ENCODE assay signal across 8 cellular contexts in genomic region chr11:12800032-12800671, GRCh38.
A peak's percentile ranks its signal among the peaks of the same experiment; 100 is the strongest.
DNase-seq lines count a peak whose midpoint lies in the region; ATAC-seq and TF ChIP-seq lines count a peak whose summit lies in the region.

No MANE protein-coding gene starts in this region.

- H3K4me3 Mint-ChIP-seq in T-cell (no peak overlapping the region), T-helper 17 cell (no peak overlapping the region)

- no peaks in the 10 kb centered on the region for H3K4me1 Mint-ChIP-seq in T-cell
- H3K4me1 Mint-ChIP-seq in T-helper 17 cell: no peaks in the 10 kb centered on the region

- CTCF ChIA-PET in HEK293T (lab: Yijun Ruan, JAX): interaction anchor here (0.7 to 0.8 kb wide), 2 partner anchors 74 to 88 kb away, joined by 3 to 4 read pairs; no protein-coding TSS in a partner anchor
- CTCF ChIA-PET in PC-9 (lab: Charles Lee): no interaction called here
- CTCF ChIA-PET in T-cell (lab: Charles Lee): no interaction called here

- in situ Hi-C loops in gastrocnemius medialis (cut with MboI; ENCODE audit: low sequenced_read_pairs in 4 of 4): loop anchor here in 3 of 4 donors (10.0 to 25.0 kb wide), 2 partner anchors 95 to 113 kb away; no protein-coding TSS in a partner anchor

- peak overlapping the region; percentile 68 for H3K4me2 ChIP-seq in PC-9

- H3K36me3 Mint-ChIP-seq in T-cell: no peaks in the 10 kb centered on the region
- H3K36me3 Mint-ChIP-seq in T-helper 17 cell (ENCODE audit: low read depth): no peaks in the 10 kb centered on the region

- no peak overlapping the region for H3K27ac Mint-ChIP-seq in T-cell
- no peak overlapping the region for H3K27ac Mint-ChIP-seq in T-helper 17 cell

- TF ChIP-seq CTCF in PC-9 (conservative IDR thresholded peaks at IDR 0.05): no peak
- TF ChIP-seq CTCF in cardiac muscle cell (IDR thresholded peaks at IDR 0.05; ENCODE audit: low read depth, low read length): no peak
- no peak for TF ChIP-seq CTCF in gastrocnemius medialis (IDR thresholded peaks at IDR 0.05 in 4 of 5, conservative IDR thresholded peaks at IDR 0.05 in 1 of 5)

- H3K4me1 ChIP-seq in PC-9 (replicated peaks; ENCODE audit: insufficient read depth) (peaks cover 73% of the 10 kb centered on the region), cardiac muscle cell (ENCODE audit: low read depth) (peaks cover 53% of the 10 kb centered on the region), gastrocnemius medialis (peaks cover 62 to 68% of the 10 kb centered on the region in 2 donors)

- no peaks in the 10 kb centered on the region for H4K20me1 ChIP-seq in PC-9 (ENCODE audit: insufficient read depth)

- intact Hi-C loops in PC-9 (cut with micrococcal nuclease; ENCODE audit: unreplicated experiment): loop anchor here (5.0 to 10.0 kb wide), 2 partner anchors 45 to 118 kb away; no protein-coding TSS in a partner anchor
- intact Hi-C loops in gastrocnemius medialis (cut with DNase I; ENCODE audit: low total_unique reads): no loop called here

- BruUV-seq in PC-9 (replicated peaks; lab: Mats Ljungman, UMichigan): TSS peak; percentile 9

- peaks cover 77% of the 10 kb centered on the region for H3K79me2 ChIP-seq in PC-9 (ENCODE audit: low read depth)

- DNase-seq in HEK293T (ENCODE audit: extremely low spot score) (peak; percentile 36), PC-9 (peak; percentile 55 to 94), cardiac muscle cell (ENCODE audit: low read depth in 1 of 2, low spot score in 1 of 2) (peak; percentile 53 to 72), gastrocnemius medialis (no peak), T-cell (no peak), T-helper 17 cell (no peak)
- DNase-seq in stimulated activated CD4-positive, alpha-beta T cell treated with anti-CD3 and anti-CD28 coated beads, Interleukin-4, amount 100 ng/mL, for 4 hours: no peak
- no peak for DNase-seq in stimulated activated CD4-positive, alpha-beta T cell treated with anti-CD3 and anti-CD28 coated beads, Interleukin-1b, Interleukin-23, amount 100 ng/mL, for 48 hours

- POLR2A ChIA-PET in HEK293T (lab: Yijun Ruan, JAX): no interaction called here
- POLR2A ChIA-PET in PC-9 (lab: Charles Lee; ENCODE audit: unreplicated experiment): interaction anchor here (0.6 to 1.7 kb wide), 6 partner anchors 13 to 977 kb away, joined by 3 to 10 read pairs (median 4); no protein-coding TSS in a partner anchor
- POLR2A ChIA-PET in T-cell (lab: Charles Lee): no interaction called here

- 0 out of 2 replicates have a peak, but pooled peaks cover 2% of the 10 kb centered on the region for H3K36me3 ChIP-seq in PC-9 (ENCODE audit: low read depth)
- H3K36me3 ChIP-seq in cardiac muscle cell: no peaks in the 10 kb centered on the region
- H3K36me3 ChIP-seq in gastrocnemius medialis: no peaks in the 10 kb centered on the region

- H3K27me3 ChIP-seq in PC-9 (ENCODE audit: insufficient read depth, low read depth) (no peaks in the 10 kb centered on the region), cardiac muscle cell (no peaks in the 10 kb centered on the region), gastrocnemius medialis (no peaks in the 10 kb centered on the region)

- no peak for TF ChIP-seq POLR2A in gastrocnemius medialis (IDR thresholded peaks at IDR 0.05)

- H3F3A ChIP-seq in PC-9 (ENCODE audit: insufficient read depth, low read depth): peaks cover 50% of the 10 kb centered on the region

- H3K9me2 ChIP-seq in PC-9 (ENCODE audit: insufficient read depth): no peaks in the 10 kb centered on the region

- H3K4me3 ChIP-seq in PC-9 (peak overlapping the region; percentile 30; the same call in 1 of the 2 replicates), cardiac muscle cell (no peak overlapping the region), gastrocnemius medialis (no peak overlapping the region)

- no peak overlapping the region for H2AFZ ChIP-seq in PC-9

- H3K27me3 Mint-ChIP-seq in T-cell (peaks cover 47 to 62% of the 10 kb centered on the region in 2 donors), T-helper 17 cell (peaks cover 83% of the 10 kb centered on the region)

- H3K27ac ChIP-seq in PC-9 (peak overlapping the region; percentile 88), cardiac muscle cell (peak overlapping the region; percentile 77), gastrocnemius medialis (peak overlapping the region; percentile 16 to 71 (median 57))

- no peaks in the 10 kb centered on the region for H3K9me3 Mint-ChIP-seq in T-cell

- H3K9me3 ChIP-seq in PC-9 (ENCODE audit: insufficient read depth, low read depth): no peaks in the 10 kb centered on the region
- H3K9me3 ChIP-seq in cardiac muscle cell (ENCODE audit: low read depth): no peaks in the 10 kb centered on the region
- H3K9me3 ChIP-seq in gastrocnemius medialis: no peaks in the 10 kb centered on the region
- no peaks in the 10 kb centered on the region for H3K9me3 ChIP-seq in T-helper 17 cell (ENCODE audit: control insufficient read depth, low read length, poor library complexity, severe bottlenecking)

- ATAC-seq in gastrocnemius medialis: peak; percentile 64 to 80
- ATAC-seq in T-cell (replicated peaks in 1 of 4): no peak
- no peak for ATAC-seq in T-helper 17 cell

TF ChIP-seq in HEK293T, 16 proteins besides CTCF, POLR2A, EP300 and RAD21:
- TF ChIP-seq, protein P1, sequence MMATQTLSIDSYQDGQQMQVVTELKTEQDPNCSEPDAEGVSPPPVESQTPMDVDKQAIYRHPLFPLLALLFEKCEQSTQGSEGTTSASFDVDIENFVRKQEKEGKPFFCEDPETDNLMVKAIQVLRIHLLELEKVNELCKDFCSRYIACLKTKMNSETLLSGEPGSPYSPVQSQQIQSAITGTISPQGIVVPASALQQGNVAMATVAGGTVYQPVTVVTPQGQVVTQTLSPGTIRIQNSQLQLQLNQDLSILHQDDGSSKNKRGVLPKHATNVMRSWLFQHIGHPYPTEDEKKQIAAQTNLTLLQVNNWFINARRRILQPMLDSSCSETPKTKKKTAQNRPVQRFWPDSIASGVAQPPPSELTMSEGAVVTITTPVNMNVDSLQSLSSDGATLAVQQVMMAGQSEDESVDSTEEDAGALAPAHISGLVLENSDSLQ (IDR thresholded peaks at IDR 0.05): peak; percentile 22; the same call in 1 of the 2 replicates
- TF ChIP-seq SUZ12 (IDR thresholded peaks at IDR 0.05): no peak

Comparison
In these comparisons a context has a peak if more than half of its experiments do, and no peak if none do; other contexts are left out.
1. DNase-seq: peak in HEK293T (single experiment), PC-9 (2 of 2) and cardiac muscle cell (2 of 2); none in gastrocnemius medialis (0 of 2), stimulated activated CD4-positive, alpha-beta T cell treated with anti-CD3 and anti-CD28 coated beads, Interleukin-4, amount 100 ng/mL, for 4 hours (0 of 2), stimulated activated CD4-positive, alpha-beta T cell treated with anti-CD3 and anti-CD28 coated beads, Interleukin-1b, Interleukin-23, amount 100 ng/mL, for 48 hours (single experiment), T-cell (0 of 34) and T-helper 17 cell (0 of 3).
2. ATAC-seq: peak in gastrocnemius medialis (2 of 2); none in T-cell (0 of 4) and T-helper 17 cell (single experiment).
3. Peak in every context shown above with its lines, with median percentiles within 50 percentile points of each other: H3K27ac ChIP-seq.